ENCODE assay signal across 8 cellular contexts in the genomic region with DNA sequence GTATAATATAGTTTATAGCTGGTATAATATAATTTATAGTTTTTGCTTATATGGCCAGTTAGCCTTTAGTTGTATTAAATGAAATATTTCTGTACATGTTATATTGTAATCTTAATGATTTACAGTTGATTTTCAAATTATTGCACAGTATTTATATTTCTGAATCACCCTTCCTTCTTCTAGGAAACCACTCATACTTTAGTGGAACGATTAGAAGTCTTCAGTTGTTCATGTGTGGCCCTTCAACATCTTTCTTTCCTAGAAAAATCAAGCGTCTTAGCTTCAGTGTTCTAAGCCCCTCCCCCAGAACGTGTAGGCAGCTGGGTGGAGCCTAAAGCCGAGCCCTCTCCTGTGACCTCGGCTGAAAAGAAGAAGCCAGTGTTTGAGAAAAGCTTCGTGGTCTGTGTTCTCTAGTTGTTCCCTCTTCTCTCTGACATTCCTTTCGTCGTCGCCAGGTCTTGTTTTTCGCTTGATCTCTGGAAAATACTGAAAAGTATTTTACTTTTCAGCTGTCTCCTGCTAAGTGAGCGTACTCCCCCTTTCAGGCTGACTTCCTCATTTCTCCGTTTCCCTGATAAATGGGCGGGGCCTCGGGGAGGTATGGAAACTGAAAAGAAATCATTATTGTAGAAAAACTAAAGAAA. TPM values are rescaled to one million over a fixed set of nuclear protein-coding genes. Genes with fewer than 3 reads are reported as not detected.
A peak's percentile ranks its signal among the peaks of the same experiment; 100 is the strongest.
DNase-seq lines count a peak whose midpoint lies in the region; ATAC-seq, FAIRE-seq and TF ChIP-seq lines count a peak whose summit lies in the region.

A gene with protein sequence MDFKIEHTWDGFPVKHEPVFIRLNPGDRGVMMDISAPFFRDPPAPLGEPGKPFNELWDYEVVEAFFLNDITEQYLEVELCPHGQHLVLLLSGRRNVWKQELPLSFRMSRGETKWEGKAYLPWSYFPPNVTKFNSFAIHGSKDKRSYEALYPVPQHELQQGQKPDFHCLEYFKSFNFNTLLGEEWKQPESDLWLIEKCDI (plus strand): TSS at position 342 of the 644 bp plus-strand sequence. CDS start 6,459 bp downstream, outside the sequence.

- H3K4me1 ChIP-seq in GM23338 (ENCODE audit: insufficient read depth) (peaks cover 8% of the 10 kb centered on the region; the same call in 1 of the 2 replicates), right atrium auricular region (peaks cover 0 to 35% of the 10 kb centered on the region in 2 donors), rectal smooth muscle tissue (ENCODE audit: control insufficient read depth, insufficient read depth, low read length) (peaks cover 7% of the 10 kb centered on the region), vagina (peaks cover 28% of the 10 kb centered on the region)

- no peak for TF ChIP-seq CTCF in GM23338 (conservative IDR thresholded peaks at IDR 0.05; ENCODE audit: low read depth in 2 of 2)
- TF ChIP-seq CTCF in right atrium auricular region (IDR thresholded peaks at IDR 0.05), result no peak
- TF ChIP-seq CTCF in vagina (IDR thresholded peaks at IDR 0.05), result peak in 1 of 3 experiments; percentile 5

- H3K36me3 ChIP-seq in GM23338 (ENCODE audit: insufficient read depth) (no peaks in the 10 kb centered on the region), right atrium auricular region (no peaks in the 10 kb centered on the region), rectal smooth muscle tissue (ENCODE audit: control insufficient read depth, insufficient read depth, low read length) (no peaks in the 10 kb centered on the region), vagina (no peaks in the 10 kb centered on the region)

- peaks cover 17% of the 10 kb centered on the region for H3K79me2 ChIP-seq in GM23338 (replicated peaks; ENCODE audit: insufficient read depth)

- no peak for TF ChIP-seq POLR2A in vagina (IDR thresholded peaks at IDR 0.05)

- peak within 1 kb of the TSS; percentile 93 for H3K27ac Mint-ChIP-seq in GM23338

- H3K27ac ChIP-seq in GM23338 (ENCODE audit: low read depth), result peak within 1 kb of the TSS; percentile 23; the same call in 1 of the 2 replicates
- H3K27ac ChIP-seq in angular gyrus (ENCODE audit: low read depth, low read length), result peak within 1 kb of the TSS; percentile 81
- H3K27ac ChIP-seq in right atrium auricular region, result peak within 1 kb of the TSS; percentile 85 to 89
- peak within 1 kb of the TSS; percentile 81 for H3K27ac ChIP-seq in rectal smooth muscle tissue (ENCODE audit: low read depth, low read length)
- H3K27ac ChIP-seq in vagina, result peak within 1 kb of the TSS; percentile 77

- peak within 1 kb of the TSS; percentile 94 for H3K4me3 Mint-ChIP-seq in GM23338

- no peaks in the 10 kb centered on the region for H3K36me3 Mint-ChIP-seq in GM23338 (ENCODE audit: low read depth)

- H3K4me3 ChIP-seq in GM23338 (peak within 1 kb of the TSS; percentile 71), right atrium auricular region (peak within 1 kb of the TSS; percentile 53 to 63), rectal smooth muscle tissue (ENCODE audit: low read length) (peak within 1 kb of the TSS; percentile 85), vagina (peak within 1 kb of the TSS; percentile 44 to 49)

- H3K27me3 ChIP-seq in GM23338 (ENCODE audit: insufficient read depth) (no peaks in the 10 kb centered on the region), right atrium auricular region (no peaks in the 10 kb centered on the region), rectal smooth muscle tissue (ENCODE audit: control insufficient read depth, insufficient read depth, low read length) (no peaks in the 10 kb centered on the region), vagina (no peaks in the 10 kb centered on the region)

- peak; percentile 41 for ATAC-seq in GM23338

- no peaks in the 10 kb centered on the region for H4K20me1 ChIP-seq in GM23338 (replicated peaks; ENCODE audit: insufficient read depth)

- no peaks in the 10 kb centered on the region for H3F3A ChIP-seq in GM23338 (replicated peaks; ENCODE audit: low read depth)

- peak within 1 kb of the TSS; percentile 72 for H3K4me2 ChIP-seq in GM23338

- intact Hi-C loops in vagina (cut with DNase I), result no loop called here

- H3K27me3 Mint-ChIP-seq in GM23338 (ENCODE audit: insufficient read depth, low read depth, poor library complexity), result no peaks in the 10 kb centered on the region

- peak within 1 kb of the TSS; percentile 76 for H3K9ac ChIP-seq in rectal smooth muscle tissue (ENCODE audit: low read length)

- H3K9me3 ChIP-seq in right atrium auricular region (no peaks in the 10 kb centered on the region), vagina (no peaks in the 10 kb centered on the region)

- DNase-seq in GM23338 (ENCODE audit: low spot score) (peak; percentile 92), Kasumi-1 (lab: John Stamatoyannopoulos, UW) (peak; percentile 90 to 93), T-helper 1 cell (peak; percentile 42 to 89 (median 57)), right atrium auricular region (ENCODE audit: low spot score) (peak; percentile 66), vagina (ENCODE audit: extremely low spot score in 2 of 2) (no peak)

- H3K9me2 ChIP-seq in GM23338 (ENCODE audit: insufficient read depth), result no peaks in the 10 kb centered on the region

- H3K4me1 Mint-ChIP-seq in GM23338, result peaks cover 4% of the 10 kb centered on the region

- FAIRE-seq in G401.6 (lab: Jason Lieb, UNC), result peak; percentile 64

- no peaks in the 10 kb centered on the region for H3K9me3 Mint-ChIP-seq in GM23338

- H2AFZ ChIP-seq in GM23338, result peak within 1 kb of the TSS; percentile 96

TF ChIP-seq in GM23338, 12 proteins besides CTCF, POLR2A, EP300 and RAD21:
- TF ChIP-seq POLR2AphosphoS5 (IDR thresholded peaks at IDR 0.05; ENCODE audit: low read depth) (peak; percentile 41; the same call in 1 of the 2 replicates), ZNF114 (CRISPR knock-in tag; IDR thresholded peaks at IDR 0.05) (no peak), CREB1 (CRISPR knock-in tag; IDR thresholded peaks at IDR 0.05; ENCODE audit: low read depth) (0 out of 2 replicates have a peak, but pooled peaks have one; percentile 5)

RNA-seq across cellular contexts. Expression of the gene that starts here (rescaled TPM):
- 4.2 and 4.7 TPM in 2 replicates for total RNA-seq in GM23338 (2014; rRNA removed; shearing (Covaris generic))
- 4.4 TPM in 2 replicates for polyA plus RNA-seq in GM23338 (2016; fragmentation: Nextera tagmentation; extraction: Ambion mirVana)
- 1 to 10 TPM; 3.5 to 6.8 TPM for total RNA-seq in right atrium auricular region
- total RNA-seq in vagina, result 8.8 TPM

Comparison
In these comparisons a context has a peak if more than half of its experiments do, and no peak if none do; other contexts are left out.
1. DNase-seq: peak in GM23338 (single experiment), Kasumi-1 (2 of 2), T-helper 1 cell (5 of 5) and right atrium auricular region (single experiment); none in vagina (0 of 2).
2. H3K27ac ChIP-seq: peak in every context shown above with its lines; median percentile 87 in right atrium auricular region; 81 in angular gyrus; 81 in rectal smooth muscle tissue; 77 in vagina; 23 in GM23338.
3. Peak in every context shown above with its lines, with median percentiles within 50 percentile points of each other: H3K4me3 ChIP-seq.